In genomic region chr7:149688836-149689590, GRCh38 we compare ENCODE assay signal across 24 cellular contexts.
DNase-seq lines count a peak whose midpoint lies in the region; ATAC-seq, FAIRE-seq and TF ChIP-seq lines count a peak whose summit lies in the region.
"Had no signal": no experiment of that assay in that cellular context is flagged by ENCODE, and none has a peak within 500 bp of the region (broad histone marks: within the 10 kb centered on the region; RNA-seq: fewer than 3 reads in every experiment).

No MANE protein-coding gene starts in this region.

- H3K4me3 ChIP-seq in K562, result no peak overlapping the region
- no peak overlapping the region for H3K4me3 ChIP-seq in fibroblast of the aortic adventitia (ENCODE audit: low read depth, low read length)
- H3K4me3 ChIP-seq: BLaER1, GM23248 had no signal

- no peak overlapping the region for H2AFZ ChIP-seq in K562 (ENCODE audit: low read depth, low read length)
- H2AFZ ChIP-seq: GM23248 had no signal

- ATAC-seq in K562 (no peak), GM21447 (IDR thresholded peaks at IDR 0.05; ENCODE audit: unreplicated experiment) (no peak)
- ATAC-seq: CD8-positive, alpha-beta T cell; HCT116 had no signal

- H3K36me3 ChIP-seq in K562 (ENCODE audit: control insufficient read depth, insufficient read depth, low read length), result no peaks in the 10 kb centered on the region
- H3K36me3 ChIP-seq: BLaER1 had no signal

- POLR2A ChIA-PET in K562 (lab: Yijun Ruan, JAX), result no interaction called here

- peaks cover 0 to 13% of the 10 kb centered on the region in 2 experiments; a peak in 2 of 5 replicates for H3K27me3 ChIP-seq in K562 (ENCODE audit: control insufficient read depth in 2 of 2, insufficient read depth in 2 of 2, low read length in 2 of 2)
- H3K27me3 ChIP-seq: BLaER1 had no signal

- no peak for FAIRE-seq in K562 (lab: Jason Lieb, UNC)
- FAIRE-seq: A204.1, D721Med, G401.6, GM12892, H1 had no signal

- TF ChIP-seq EP300 in K562 (IDR thresholded peaks at IDR 0.05; ENCODE audit: low read length), result no peak

- 34% methylated on average over 7 of the region's 7 CpGs for WGBS in K562 (ENCODE audit: insufficient coverage, low coverage, missing lambda C conversion rate)

- no peak for TF ChIP-seq CTCF in K562 (IDR thresholded peaks at IDR 0.05 in 2 of 3, conservative IDR thresholded peaks at IDR 0.05 in 1 of 3; ENCODE audit: insufficient read depth in 2 of 3, low read depth in 1 of 3, low read length in 3 of 3)
- TF ChIP-seq CTCF in fibroblast of the aortic adventitia (IDR thresholded peaks at IDR 0.05; ENCODE audit: insufficient read depth, low read length), result no peak

- in situ Hi-C loops in K562 (cut with MboI), result no loop called here

- H4K20me1 ChIP-seq in K562 (replicated peaks; ENCODE audit: control insufficient read depth, insufficient read depth, low read length), result no peaks in the 10 kb centered on the region
- H4K20me1 ChIP-seq: BLaER1 had no signal

- BruUV-seq in K562 (replicated peaks; lab: Mats Ljungman, UMichigan), result no TSS peak

- no peaks in the 10 kb centered on the region for H3K79me2 ChIP-seq in K562 (ENCODE audit: control insufficient read depth, insufficient read depth, low read length)

- no peak for TF ChIP-seq POLR2A in K562 (conservative IDR thresholded peaks at IDR 0.05)

- DNase-seq in DMS 273 (lab: John Stamatoyannopoulos, UW; ENCODE audit: unreplicated experiment) (peak; percentile 37), DMS 273 treated with DMSO at 0.1 percent for 48 hours (lab: John Stamatoyannopoulos, UW) (no peak), K562 (ENCODE audit: extremely low read depth in 1 of 4, low spot score in 3 of 4) (no peak), fibroblast of the aortic adventitia (ENCODE audit: low read depth) (peak; percentile 67), D341Med (ENCODE audit: low spot score) (no peak), occipital lobe (lab: John Stamatoyannopoulos, UW) (no peak)
- DNase-seq: Caco-2; CD4-positive, CD25-positive, alpha-beta regulatory T cell; CD8-positive, alpha-beta T cell; DMS153; DND-41; H9; HFFc6 had no signal

- no peaks in the 10 kb centered on the region; the same call in none of the 2 replicates for H3K9me3 ChIP-seq in K562 (replicated peaks; ENCODE audit: control insufficient read depth, insufficient read depth, low read depth, low read length)

- peaks cover 8 to 11% of the 10 kb centered on the region in 2 experiments; a peak in 4 of 5 replicates for H3K4me1 ChIP-seq in K562 (replicated peaks in 1 of 2; ENCODE audit: control insufficient read depth in 2 of 2, insufficient read depth in 2 of 2, low read length in 2 of 2)
- H3K4me1 ChIP-seq: BLaER1, Caco-2 had no signal

- no peak overlapping the region for H3K27ac ChIP-seq in K562 (ENCODE audit: extremely low read depth, low read depth, low read length)
- H3K27ac ChIP-seq: 22Rv1, BLaER1, C4-2B, GM23248 had no signal

- CTCF ChIA-PET in K562 (lab: Yijun Ruan, JAX; ENCODE audit: low intra/inter-chr PET ratio), result no interaction called here

- no peak overlapping the region for H3K9ac ChIP-seq in K562 (ENCODE audit: insufficient read depth in 1 of 2, low read depth in 2 of 2, low read length in 2 of 2)
- H3K9ac ChIP-seq: BLaER1, GM23248 had no signal

- TF ChIP-seq RAD21 in K562 (CRISPR knock-in tag; conservative IDR thresholded peaks at IDR 0.05 in 1 of 2, IDR thresholded peaks at IDR 0.05 in 1 of 2), result no peak

- no peaks in the 10 kb centered on the region for H3K9me1 ChIP-seq in K562 (ENCODE audit: control insufficient read depth, insufficient read depth, low read length)

- no peak overlapping the region for H3K4me2 ChIP-seq in K562 (ENCODE audit: insufficient read depth, low read length)
- H3K4me2 ChIP-seq: BLaER1 had no signal

- intact Hi-C loops in K562 (cut with micrococcal nuclease), result no loop called here

TF ChIP-seq in K562, 482 proteins besides CTCF, POLR2A, EP300 and RAD21:
- TF ChIP-seq ZNF232 (CRISPR knock-in tag; IDR thresholded peaks at IDR 0.05) (no peak), CBX3 (IDR thresholded peaks at IDR 0.05; ENCODE audit: borderline replicate concordance in 1 of 2, low read length in 2 of 2) (peak in 1 of 2 experiments; percentile 28; a peak in 1 of 3 replicates), FOSL1 (tag; conservative IDR thresholded peaks at IDR 0.05) (no peak), ZNF707 (CRISPR knock-in tag; conservative IDR thresholded peaks at IDR 0.05) (peak; percentile 83)

Comparison
In these comparisons a context has a peak if more than half of its experiments do, and no peak if none do; other contexts are left out.
1. DNase-seq: peak in DMS 273 (single experiment) and fibroblast of the aortic adventitia (single experiment); none in DMS 273 treated with DMSO at 0.1 percent for 48 hours (single experiment), K562 (0 of 4), D341Med (single experiment) and occipital lobe (single experiment).